In genomic region chr12:54404061-54405004, GRCh38 we compare ENCODE assay signal across 8 cellular contexts. TPM values are rescaled to one million over a fixed set of nuclear protein-coding genes. Genes with fewer than 3 reads are reported as not detected.
A peak's percentile ranks its signal among the peaks of the same experiment; 100 is the strongest.
DNase-seq lines count a peak whose midpoint lies in the region; ATAC-seq and TF ChIP-seq lines count a peak whose summit lies in the region.

No MANE protein-coding gene starts in this region.

- H3F3A ChIP-seq in SK-N-SH (replicated peaks; ENCODE audit: insufficient read depth): peaks cover 21% of the 10 kb centered on the region

- H3K27me3 ChIP-seq in Caco-2 (replicated peaks; ENCODE audit: control insufficient read depth, insufficient read depth, low read length): no peaks in the 10 kb centered on the region
- no peaks in the 10 kb centered on the region for H3K27me3 ChIP-seq in HL-60 (ENCODE audit: insufficient read depth, poor library complexity, severe bottlenecking)
- H3K27me3 ChIP-seq in SK-N-SH (ENCODE audit: insufficient read depth): no peaks in the 10 kb centered on the region

- H3K4me2 ChIP-seq in SK-N-SH: no peak overlapping the region

- 58% methylated on average over 9 of the region's 11 CpGs for WGBS in SK-N-SH (ENCODE audit: low lambda C conversion rate)

- peaks cover 3% of the 10 kb centered on the region; the same call in 1 of the 2 replicates for H3K79me2 ChIP-seq in SK-N-SH (ENCODE audit: insufficient read depth)

- CTCF ChIA-PET in Caco-2 (lab: Charles Lee): interaction anchor here (0.6 to 1.7 kb wide), 4 partner anchors 10 to 67 kb away, joined by 3 to 7 read pairs (median 3); no protein-coding TSS in a partner anchor
- CTCF ChIA-PET in SK-N-SH (lab: Yijun Ruan, JAX): interaction anchor here (0.7 to 12.3 kb wide), 17 partner anchors 8 to 465 kb away, joined by 3 to 490 read pairs (median 5); partner anchors contain the start of gene ZNF385A

- TF ChIP-seq RAD21 in SK-N-SH (IDR thresholded peaks at IDR 0.05; ENCODE audit: low read length): peak; percentile 23

- H3K27ac ChIP-seq in HL-60 (replicated peaks) (no peak overlapping the region; the same call in 1 of the 2 replicates), SK-N-SH (ENCODE audit: low read depth in 2 of 2, low read length in 1 of 2) (no peak overlapping the region)

- peak in 1 of 2 experiments; percentile 61 for DNase-seq in Caco-2
- peak in 1 of 2 experiments; percentile 60 for DNase-seq in HL-60 (ENCODE audit: low read depth in 1 of 2, low spot score in 1 of 2)
- DNase-seq in SK-N-SH: peak; percentile 64
- DNase-seq in astrocyte of the cerebellum (ENCODE audit: low read depth): no peak
- peak; percentile 59 for DNase-seq in kidney tubule cell (ENCODE audit: low spot score)
- peak; percentile 35 to 55 (median 48) for DNase-seq in stimulated activated CD4-positive, alpha-beta T cell treated with anti-CD3 and anti-CD28 coated beads, TNF-alpha, amount 100 ng/mL, for 48 hours (ENCODE audit: low read depth in 3 of 3)

- POLR2A ChIA-PET in Caco-2 (lab: Charles Lee) (no interaction called here), SK-N-SH (lab: Yijun Ruan, JAX) (no interaction called here)

- intact Hi-C loops in Caco-2 (cut with micrococcal nuclease; ENCODE audit: unreplicated experiment): no loop called here

- H3K9me3 ChIP-seq in Caco-2 (no peaks in the 10 kb centered on the region), SK-N-SH (no peaks in the 10 kb centered on the region)

- no peaks in the 10 kb centered on the region for H3K36me3 ChIP-seq in Caco-2 (ENCODE audit: control insufficient read depth, insufficient read depth, low read length)
- H3K36me3 ChIP-seq in SK-N-SH (replicated peaks in 1 of 2; ENCODE audit: control insufficient read depth in 1 of 2, insufficient read depth in 2 of 2, low read length in 1 of 2): peaks cover 64 to 67% of the 10 kb centered on the region in 2 experiments

- peaks cover 2% of the 10 kb centered on the region for H3K4me1 Mint-ChIP-seq in Caco-2 (ENCODE audit: low read depth, unreplicated experiment)

- no peaks in the 10 kb centered on the region for H4K20me1 ChIP-seq in SK-N-SH (ENCODE audit: insufficient read depth)

- H3K4me3 ChIP-seq in Caco-2 (ENCODE audit: low read depth, low read length) (no peak overlapping the region), HL-60 (replicated peaks; ENCODE audit: insufficient read depth, low read length) (no peak overlapping the region), SK-N-SH (ENCODE audit: low read depth in 2 of 2, low read length in 1 of 2) (peak overlapping the region in 1 of 2 experiments; percentile 18; a peak in 1 of 4 replicates), astrocyte of the cerebellum (ENCODE audit: low read depth, low read length) (no peak overlapping the region)

- H3K27ac Mint-ChIP-seq in Caco-2 (ENCODE audit: unreplicated experiment): no peak overlapping the region

- H3K36me3 Mint-ChIP-seq in Caco-2 (ENCODE audit: insufficient read depth, unreplicated experiment): peaks cover 41% of the 10 kb centered on the region

- TF ChIP-seq EP300 in SK-N-SH (IDR thresholded peaks at IDR 0.05; ENCODE audit: borderline replicate concordance in 1 of 2, low read depth in 1 of 2, low read length in 1 of 2): no peak

- no peak overlapping the region for H3K9ac ChIP-seq in SK-N-SH

- H3K9me2 ChIP-seq in SK-N-SH: no peaks in the 10 kb centered on the region

- no TSS peak for BruUV-seq in Caco-2 (replicated peaks; lab: Mats Ljungman, UMichigan)

- no peak overlapping the region for H2AFZ ChIP-seq in SK-N-SH (ENCODE audit: low read depth)

- ATAC-seq in GM21723 (IDR thresholded peaks at IDR 0.05; ENCODE audit: unreplicated experiment) (no peak), GM18870 (IDR thresholded peaks at IDR 0.05; ENCODE audit: unreplicated experiment) (no peak)

- no peaks in the 10 kb centered on the region for H3K4me1 ChIP-seq in Caco-2
- H3K4me1 ChIP-seq in SK-N-SH (ENCODE audit: control insufficient read depth in 1 of 2, insufficient read depth in 2 of 2, low read depth in 1 of 2, low read length in 1 of 2): no peaks in the 10 kb centered on the region

- H3K27me3 Mint-ChIP-seq in Caco-2 (ENCODE audit: insufficient read depth, unreplicated experiment): no peaks in the 10 kb centered on the region

- TF ChIP-seq CTCF in Caco-2 (IDR thresholded peaks at IDR 0.05; ENCODE audit: insufficient read depth in 1 of 2, low read depth in 1 of 2, low read length in 1 of 2, severe bottlenecking in 1 of 2, unreplicated experiment in 1 of 2) (peak; percentile 85 to 87), HL-60 (IDR thresholded peaks at IDR 0.05; ENCODE audit: insufficient read depth, low read length) (peak; percentile 98), SK-N-SH (IDR thresholded peaks at IDR 0.05) (peak; percentile 98), astrocyte of the cerebellum (IDR thresholded peaks at IDR 0.05; ENCODE audit: low read depth, low read length, missing control alignments) (peak; percentile 96)

- H3K9me3 Mint-ChIP-seq in Caco-2 (ENCODE audit: unreplicated experiment): no peaks in the 10 kb centered on the region

- in situ Hi-C loops in astrocyte of the cerebellum (cut with HindIII; ENCODE audit: low sequenced_read_pairs): no loop called here

- no peak overlapping the region for H3K4me3 Mint-ChIP-seq in Caco-2 (ENCODE audit: unreplicated experiment)

TF ChIP-seq in SK-N-SH, 30 proteins besides CTCF, POLR2A, EP300 and RAD21:
- TF ChIP-seq USF1 (IDR thresholded peaks at IDR 0.05; ENCODE audit: borderline replicate concordance, low read depth) (no peak), EZH2phosphoT487 (IDR thresholded peaks at IDR 0.05; ENCODE audit: borderline replicate concordance, low read depth) (no peak), SIN3A (IDR thresholded peaks at IDR 0.05; ENCODE audit: borderline replicate concordance, low read depth, low read length) (no peak), SMC3 (IDR thresholded peaks at IDR 0.05; ENCODE audit: low read depth, low read length) (peak; percentile 33; the same call in 1 of the 2 replicates), MXI1 (IDR thresholded peaks at IDR 0.05; ENCODE audit: low read depth, low read length) (no peak), RXRA (IDR thresholded peaks at IDR 0.05; ENCODE audit: borderline replicate concordance, low read depth) (no peak), IRF3 (IDR thresholded peaks at IDR 0.05; ENCODE audit: low read depth, low read length) (no peak), TCF12 (IDR thresholded peaks at IDR 0.05) (no peak)
TF ChIP-seq in SK-N-SH: peak in this region for 1.

RNA-seq across cellular contexts. Expression of gene ITGA5, which starts 14.7 kb away (rescaled TPM):
- 17.3 and 22.3 TPM in 2 replicates for total RNA-seq in Caco-2 (2022)
- 35.0 and 52.5 TPM in 2 replicates for polyA plus RNA-seq in SK-N-SH (2012; rRNA removed)
- 19.5 and 32.7 TPM in 2 replicates for polyA plus RNA-seq in SK-N-SH (2012; cell fraction: cytosol; rRNA removed)
- polyA plus RNA-seq in SK-N-SH (2012; cell fraction: nucleus; rRNA removed): 66.0 and 73.4 TPM in 2 replicates

RNA-seq across cellular contexts. Expression of gene ZNF385A, which starts 19.8 kb away (rescaled TPM):
- total RNA-seq in Caco-2 (2022): 8.4 and 9.4 TPM in 2 replicates
- 1.5 and 2.6 TPM in 2 replicates for polyA plus RNA-seq in SK-N-SH (2012; rRNA removed)
- 1.4 and 3.0 TPM in 2 replicates for polyA plus RNA-seq in SK-N-SH (2012; cell fraction: cytosol; rRNA removed)
- 2.3 and 3.7 TPM in 2 replicates for polyA plus RNA-seq in SK-N-SH (2012; cell fraction: nucleus; rRNA removed)

RNA-seq across cellular contexts. Expression of gene GPR84, which starts 40.0 kb away (rescaled TPM):
- total RNA-seq in Caco-2 (2022): not detected in 2 replicates
- polyA plus RNA-seq in SK-N-SH (2012; rRNA removed): 0.03 TPM in 1 of 2 replicates, not detected in the other
- not detected in 2 replicates for polyA plus RNA-seq in SK-N-SH (2012; cell fraction: cytosol; rRNA removed)
- polyA plus RNA-seq in SK-N-SH (2012; cell fraction: nucleus; rRNA removed): 0.18 and 0.23 TPM in 2 replicates
